In the genomic region with DNA sequence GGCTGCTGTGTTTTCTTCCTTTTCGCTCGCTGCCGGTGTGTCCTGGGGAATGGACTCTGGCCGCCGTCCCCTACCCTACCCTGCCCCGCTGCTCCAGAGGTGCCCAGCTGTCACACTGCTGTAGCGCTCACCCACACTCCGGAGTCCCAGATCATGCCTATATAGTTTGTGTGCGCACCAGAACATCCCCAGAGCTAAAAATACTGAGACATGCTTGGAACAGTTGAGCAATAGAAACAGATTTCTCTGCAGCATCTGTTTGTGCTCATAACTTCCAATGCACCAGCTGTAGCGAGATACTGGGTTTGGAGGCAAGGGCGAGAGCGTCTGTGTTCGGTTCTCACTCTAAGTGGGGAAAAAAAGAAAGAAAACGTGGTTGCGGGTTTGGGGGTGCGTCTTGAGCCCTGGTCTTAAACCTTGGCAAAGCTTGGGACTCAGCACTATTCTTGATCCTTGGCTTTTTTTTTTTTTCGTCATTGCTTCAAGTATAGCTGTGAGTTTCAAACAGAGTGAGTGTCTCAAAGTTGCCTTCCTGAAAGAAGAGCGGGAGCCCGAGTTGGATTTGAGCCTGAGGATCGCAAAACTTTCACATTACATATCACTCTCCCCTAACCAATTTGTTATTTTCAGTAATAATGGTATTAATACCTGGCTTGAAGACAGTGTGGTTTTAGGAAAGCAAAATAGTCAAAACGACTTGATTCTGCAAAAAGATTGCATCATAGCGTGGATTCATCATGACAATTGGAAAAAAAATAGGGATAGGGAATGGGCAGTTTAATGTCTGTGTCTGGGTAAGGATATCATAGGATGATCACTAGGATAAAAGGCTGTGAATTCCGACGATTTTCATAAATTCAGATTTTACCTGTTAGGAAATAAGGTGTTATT, we compare ENCODE assay signal across 8 cellular contexts. TPM values are rescaled to one million over a fixed set of nuclear protein-coding genes. Genes with fewer than 3 reads are reported as not detected.
A peak's percentile ranks its signal among the peaks of the same experiment; 100 is the strongest.
DNase-seq lines count a peak whose midpoint lies in the region; ATAC-seq and TF ChIP-seq lines count a peak whose summit lies in the region.

No MANE protein-coding gene starts in this region.

- H2AFZ ChIP-seq in parathyroid adenoma: no peak overlapping the region

- H3K9me3 ChIP-seq in parathyroid adenoma (ENCODE audit: control insufficient read depth, low read length): no peaks in the 10 kb centered on the region

- peaks cover 54% of the 10 kb centered on the region for H3K27me3 Mint-ChIP-seq in activated naive CD4-positive, alpha-beta T cell treated with anti-CD3 and anti-CD28 coated beads, Interleukin-2, amount 50 U/mL, for 24 hours
- peaks cover 56% of the 10 kb centered on the region for H3K27me3 Mint-ChIP-seq in activated CD4-positive, alpha-beta memory T cell treated with anti-CD3 and anti-CD28 coated beads, Interleukin-2, amount 10 ng/mL, durations not matched to agents 7 days and 5 days

- H3K4me3 Mint-ChIP-seq in activated naive CD4-positive, alpha-beta T cell treated with anti-CD3 and anti-CD28 coated beads, Interleukin-2, amount 50 U/mL, for 24 hours: peak overlapping the region; percentile 19
- peak overlapping the region; percentile 24 for H3K4me3 Mint-ChIP-seq in activated CD4-positive, alpha-beta memory T cell treated with anti-CD3 and anti-CD28 coated beads, Interleukin-2, amount 10 ng/mL, durations not matched to agents 7 days and 5 days

- peaks cover 76% of the 10 kb centered on the region for H3K79me2 ChIP-seq in parathyroid adenoma

- peak overlapping the region; percentile 99 for H3K27ac ChIP-seq in parathyroid adenoma

- peak overlapping the region; percentile 99 for H3K9ac ChIP-seq in parathyroid adenoma

- no peaks in the 10 kb centered on the region for H3K9me3 Mint-ChIP-seq in activated naive CD4-positive, alpha-beta T cell treated with anti-CD3 and anti-CD28 coated beads, Interleukin-2, amount 50 U/mL, for 24 hours
- no peaks in the 10 kb centered on the region for H3K9me3 Mint-ChIP-seq in activated CD4-positive, alpha-beta memory T cell treated with anti-CD3 and anti-CD28 coated beads, Interleukin-2, amount 10 ng/mL, durations not matched to agents 7 days and 5 days

- H3K27ac Mint-ChIP-seq in activated naive CD4-positive, alpha-beta T cell treated with anti-CD3 and anti-CD28 coated beads, Interleukin-2, amount 50 U/mL, for 24 hours: no peak overlapping the region
- H3K27ac Mint-ChIP-seq in activated CD4-positive, alpha-beta memory T cell treated with anti-CD3 and anti-CD28 coated beads, Interleukin-2, amount 10 ng/mL, durations not matched to agents 7 days and 5 days: no peak overlapping the region

- H3K36me3 Mint-ChIP-seq in activated naive CD4-positive, alpha-beta T cell treated with anti-CD3 and anti-CD28 coated beads, Interleukin-2, amount 50 U/mL, for 24 hours: no peaks in the 10 kb centered on the region
- no peaks in the 10 kb centered on the region for H3K36me3 Mint-ChIP-seq in activated CD4-positive, alpha-beta memory T cell treated with anti-CD3 and anti-CD28 coated beads, Interleukin-2, amount 10 ng/mL, durations not matched to agents 7 days and 5 days (ENCODE audit: low read depth)

- POLR2A ChIA-PET in activated CD4-positive, alpha-beta memory T cell treated with anti-CD3 and anti-CD28 coated beads, Interleukin-2, amount 10 ng/mL, durations not matched to agents 7 days and 5 days (lab: Charles Lee): no interaction called here

- TF ChIP-seq CTCF in parathyroid adenoma (IDR thresholded peaks at IDR 0.05) (no peak), GM10266 (IDR thresholded peaks at IDR 0.05; ENCODE audit: control insufficient read depth, insufficient read depth, low read depth, missing control alignments) (no peak)

- peaks cover 14% of the 10 kb centered on the region for H3K4me1 ChIP-seq in parathyroid adenoma

- no peak for DNase-seq in activated naive CD4-positive, alpha-beta T cell (lab: John Stamatoyannopoulos, UW)
- no peak for DNase-seq in activated CD4-positive, alpha-beta memory T cell treated with anti-CD3 and anti-CD28 coated beads, Interleukin-2, amount 10 ng/mL, durations not matched to agents 7 days and 5 days
- peak; percentile 75 for DNase-seq in cardiac septum (ENCODE audit: low spot score)
- no peak for DNase-seq in GM10266 (ENCODE audit: extremely low spot score)
- no peak for DNase-seq in activated CD8-positive, alpha-beta memory T cell treated with anti-CD3 and anti-CD28 coated beads for 24 hours

- peak overlapping the region; percentile 99 for H3K4me3 ChIP-seq in parathyroid adenoma (ENCODE audit: low read depth, low read length)

- CTCF ChIA-PET in activated CD4-positive, alpha-beta memory T cell treated with anti-CD3 and anti-CD28 coated beads, Interleukin-2, amount 10 ng/mL, durations not matched to agents 7 days and 5 days (lab: Charles Lee): no interaction called here

- peaks cover 15% of the 10 kb centered on the region for H3K36me3 ChIP-seq in parathyroid adenoma (ENCODE audit: control insufficient read depth, insufficient read depth, low read length)

- H3K4me1 Mint-ChIP-seq in activated naive CD4-positive, alpha-beta T cell treated with anti-CD3 and anti-CD28 coated beads, Interleukin-2, amount 50 U/mL, for 24 hours: peaks cover 13% of the 10 kb centered on the region
- H3K4me1 Mint-ChIP-seq in activated CD4-positive, alpha-beta memory T cell treated with anti-CD3 and anti-CD28 coated beads, Interleukin-2, amount 10 ng/mL, durations not matched to agents 7 days and 5 days: peaks cover 14% of the 10 kb centered on the region

- intact Hi-C loops in cardiac septum (cut with DNase I): loop anchor here (2.0 to 5.0 kb wide), 4 partner anchors 137 to 561 kb away; no protein-coding TSS in a partner anchor

- H3K27me3 ChIP-seq in parathyroid adenoma (ENCODE audit: control insufficient read depth, insufficient read depth, low read length): no peaks in the 10 kb centered on the region

- no peak for ATAC-seq in HG03378 (IDR thresholded peaks at IDR 0.05; ENCODE audit: unreplicated experiment)

- peak overlapping the region; percentile 93 for H3K4me2 ChIP-seq in parathyroid adenoma (ENCODE audit: low read length)

RNA-seq across cellular contexts. Expression of a gene that starts 0.6 kb away (rescaled TPM):
- not detected for total RNA-seq in activated CD4-positive, alpha-beta memory T cell treated with anti-CD3 and anti-CD28 coated beads, Interleukin-2, amount 10 ng/mL, durations not matched to agents 7 days and 5 days
- 33.5 TPM for total RNA-seq in cardiac septum

Comparison
In these comparisons a context has a peak if more than half of its experiments do, and no peak if none do; other contexts are left out.
1. RNA of a gene that starts 0.6 kb away (total RNA-seq): 33.5 TPM in cardiac septum (single experiment); not detected in activated CD4-positive, alpha-beta memory T cell treated with anti-CD3 and anti-CD28 coated beads, Interleukin-2, amount 10 ng/mL, durations not matched to agents 7 days and 5 days; every median in the first group is over 10 times any median in the second.